ENCODE assay signal across 11 cellular contexts in the genomic region with DNA sequence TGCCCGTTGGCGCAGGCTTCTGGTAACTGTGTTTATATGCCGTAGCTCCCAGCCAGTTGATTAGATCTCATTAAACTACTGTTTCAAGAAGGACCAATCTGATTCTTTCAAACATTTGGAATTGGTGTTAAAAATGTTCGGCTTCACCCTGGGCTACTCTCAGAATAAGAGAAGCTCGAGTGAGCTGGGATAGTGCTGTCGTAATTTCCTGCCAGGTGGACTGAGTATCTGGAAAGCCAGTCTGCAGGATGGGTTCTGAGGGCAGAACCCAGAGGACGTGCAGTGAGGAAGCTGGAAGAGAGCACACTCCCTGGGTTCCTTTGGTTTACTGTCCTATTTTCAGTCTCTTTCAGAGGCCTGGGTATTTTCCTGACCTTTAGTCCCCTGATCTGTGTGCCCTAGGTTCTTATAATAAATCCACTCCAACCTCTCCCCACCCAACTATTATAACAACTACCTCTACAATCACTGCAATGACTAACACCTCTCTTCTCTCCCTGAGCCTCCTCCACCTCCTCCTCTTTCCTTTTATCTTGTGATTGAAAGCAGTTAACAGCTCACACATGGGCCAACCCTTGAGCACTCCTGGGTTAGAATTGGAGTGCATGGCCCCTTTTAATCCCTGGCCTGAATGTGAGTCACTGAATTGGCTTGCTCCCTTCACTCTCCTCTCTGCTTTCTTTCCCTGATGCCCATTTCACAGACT.
DNase-seq lines count a peak whose midpoint lies in the region; FAIRE-seq and TF ChIP-seq lines count a peak whose summit lies in the region.
"Had no signal": no experiment of that assay in that cellular context is flagged by ENCODE, and none has a peak within 500 bp of the region (broad histone marks: within the 10 kb centered on the region; RNA-seq: fewer than 3 reads in every experiment).

No MANE protein-coding gene starts in this region.

- FAIRE-seq in GM19239 (lab: Jason Lieb, UNC): no peak
- FAIRE-seq: endothelial cell of umbilical vein had no signal

- H3K4me1 ChIP-seq in HUES6 (ENCODE audit: control insufficient read depth, insufficient read depth, low read length) (peaks cover 50% of the 10 kb centered on the region), mucosa of rectum (ENCODE audit: control insufficient read depth in 2 of 2, insufficient read depth in 2 of 2, low read length in 2 of 2) (peaks cover 25 to 27% of the 10 kb centered on the region in 2 donors), uterus (no peaks in the 10 kb centered on the region)

- H3K36me3 ChIP-seq in HUES6 (ENCODE audit: control insufficient read depth, insufficient read depth, low read length): no peaks in the 10 kb centered on the region
- peaks cover 0 to 5% of the 10 kb centered on the region in 2 donors for H3K36me3 ChIP-seq in mucosa of rectum (ENCODE audit: control insufficient read depth in 2 of 2, insufficient read depth in 2 of 2, low read length in 2 of 2)
- no peaks in the 10 kb centered on the region for H3K36me3 ChIP-seq in uterus

- H3K9ac ChIP-seq in HUES6 (ENCODE audit: low read length) (peak overlapping the region; percentile 11), mucosa of rectum (ENCODE audit: low read depth in 1 of 2, low read length in 2 of 2) (peak overlapping the region in 1 of 2 donors; percentile 1)

- TF ChIP-seq POLR2A in uterus (IDR thresholded peaks at IDR 0.05): no peak

- H3K27me3 ChIP-seq in HUES6 (ENCODE audit: control insufficient read depth, insufficient read depth, low read length) (no peaks in the 10 kb centered on the region), mucosa of rectum (ENCODE audit: control insufficient read depth in 2 of 2, insufficient read depth in 2 of 2, low read length in 2 of 2) (no peaks in the 10 kb centered on the region), uterus (no peaks in the 10 kb centered on the region)

- H3K4me3 ChIP-seq in HUES6 (ENCODE audit: low read depth, low read length) (no peak overlapping the region), choroid plexus epithelial cell (ENCODE audit: low read depth, low read length) (no peak overlapping the region), mucosa of rectum (ENCODE audit: low read length in 2 of 2) (peak overlapping the region; percentile 20 to 41), uterus (no peak overlapping the region)
- H3K4me3 ChIP-seq: skin epidermis had no signal

- intact Hi-C loops in uterus (cut with DNase I; ENCODE audit: low total_unique reads): no loop called here

- H3K9me3 ChIP-seq in HUES6 (ENCODE audit: control insufficient read depth, insufficient read depth, low read depth, low read length): peaks cover 2% of the 10 kb centered on the region; the same call in 1 of the 2 replicates
- H3K9me3 ChIP-seq in mucosa of rectum (ENCODE audit: control insufficient read depth in 2 of 2, low read length in 2 of 2): no peaks in the 10 kb centered on the region
- H3K9me3 ChIP-seq in uterus: no peaks in the 10 kb centered on the region

- no peak for TF ChIP-seq CTCF in choroid plexus epithelial cell (conservative IDR thresholded peaks at IDR 0.05; ENCODE audit: low read depth, low read length)
- no peak for TF ChIP-seq CTCF in uterus (IDR thresholded peaks at IDR 0.05)

- peak overlapping the region; percentile 15; the same call in 1 of the 2 replicates for H3K27ac ChIP-seq in HUES6 (ENCODE audit: low read depth, low read length)
- H3K27ac ChIP-seq in mucosa of rectum (ENCODE audit: low read depth in 2 of 2, low read length in 2 of 2): peak overlapping the region; percentile 62 to 85
- no peak overlapping the region for H3K27ac ChIP-seq in uterus
- H3K27ac ChIP-seq: skin epidermis had no signal

- DNase-seq in Daoy (ENCODE audit: low read depth) (peak; percentile 97), choroid plexus epithelial cell (ENCODE audit: low read depth) (peak; percentile 15), GM19239 (ENCODE audit: insufficient read length, low spot score) (no peak), NOMO-1 (lab: John Stamatoyannopoulos, UW; ENCODE audit: unreplicated experiment in 2 of 2) (no peak), uterus (no peak)
- DNase-seq in effector CD4-positive, alpha-beta T cell: no peak
- DNase-seq: stimulated activated naive B cell treated with anti-CD40 and anti-IgM and Interleukin-4, amounts not matched to agents 10 μg/mL and 1 μg/mL and 100 μg/mL, for 72 hours had no signal

Comparison
In these comparisons a context has a peak if more than half of its experiments do, and no peak if none do; other contexts are left out.
1. DNase-seq: peak in Daoy (single experiment) and choroid plexus epithelial cell (single experiment); none in GM19239 (single experiment), effector CD4-positive, alpha-beta T cell (single experiment), NOMO-1 (0 of 2) and uterus (0 of 2).
2. H3K27ac ChIP-seq: peak in HUES6 (single experiment) and mucosa of rectum (2 of 2); none in uterus (0 of 2).
3. H3K4me3 ChIP-seq: peak in mucosa of rectum (2 of 2); none in HUES6 (single experiment), choroid plexus epithelial cell (single experiment) and uterus (0 of 2).